In the genomic region with DNA sequence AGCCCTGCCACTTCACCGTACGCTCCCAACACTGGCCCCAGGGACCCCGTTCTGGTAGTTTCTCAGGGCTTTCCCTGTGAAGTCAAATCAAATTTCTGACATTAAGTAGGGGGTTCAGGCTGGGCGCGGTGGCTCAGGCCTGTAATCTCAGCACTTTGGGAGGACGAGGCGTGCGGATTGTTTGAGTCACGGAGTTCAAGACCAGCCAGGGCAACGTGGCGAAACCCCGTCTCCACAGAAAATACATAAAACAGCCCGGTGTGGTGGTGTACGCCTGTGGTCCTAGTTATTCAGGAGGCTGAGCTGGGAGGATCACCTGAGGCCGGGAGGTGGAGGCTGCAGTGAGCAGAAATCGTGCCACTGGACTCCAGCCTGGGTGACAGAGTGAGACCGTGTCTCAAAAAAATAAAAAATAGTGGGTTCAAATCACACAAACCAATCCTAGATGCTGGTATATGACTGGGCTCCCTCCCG, we compare ENCODE assay signal across 8 cellular contexts. TPM values are rescaled to one million over a fixed set of nuclear protein-coding genes. Genes with fewer than 3 reads are reported as not detected.
DNase-seq lines count a peak whose midpoint lies in the region; ATAC-seq and TF ChIP-seq lines count a peak whose summit lies in the region.

No MANE protein-coding gene starts in this region.

- 35 to 61% methylated on average over 12 to 18 of the region's 18 CpGs for WGBS in body of pancreas, 2 donors

- H3K9me3 ChIP-seq in body of pancreas (no peaks in the 10 kb centered on the region), stomach smooth muscle (ENCODE audit: control insufficient read depth in 2 of 2, low read length in 2 of 2) (no peaks in the 10 kb centered on the region)

- peaks cover 2% of the 10 kb centered on the region for H3K36me3 Mint-ChIP-seq in memory B cell

- H3K4me1 Mint-ChIP-seq in memory B cell: peaks cover 15% of the 10 kb centered on the region

- H3K27me3 ChIP-seq in body of pancreas (no peaks in the 10 kb centered on the region), stomach smooth muscle (ENCODE audit: control insufficient read depth in 1 of 2, insufficient read depth in 2 of 2, low read length in 2 of 2) (no peaks in the 10 kb centered on the region)

- H3K4me3 ChIP-seq in body of pancreas: peak overlapping the region; percentile 75 to 95
- H3K4me3 ChIP-seq in stomach smooth muscle (ENCODE audit: low read length in 2 of 2): peak overlapping the region; percentile 88

- H3K4me3 Mint-ChIP-seq in memory B cell: peak overlapping the region; percentile 86

- peak overlapping the region; percentile 75 to 83 for H3K9ac ChIP-seq in stomach smooth muscle (ENCODE audit: low read length in 2 of 2)

- H3K27ac ChIP-seq in body of pancreas (peak overlapping the region; percentile 57 to 91 (median 80)), stomach smooth muscle (ENCODE audit: low read length) (peak overlapping the region; percentile 79)

- H3K27me3 Mint-ChIP-seq in memory B cell: no peaks in the 10 kb centered on the region

- peaks cover 39% of the 10 kb centered on the region for H3K4me1 ChIP-seq in body of pancreas
- peaks cover 21% of the 10 kb centered on the region for H3K4me1 ChIP-seq in stomach smooth muscle (ENCODE audit: control insufficient read depth, insufficient read depth, low read length)

- no peak for TF ChIP-seq POLR2A in body of pancreas (IDR thresholded peaks at IDR 0.05)

- peak overlapping the region; percentile 96 for H3K27ac Mint-ChIP-seq in memory B cell

- DNase-seq in RPMI8226 (peak; percentile 50), body of pancreas (peak in 1 of 4 donors; percentile 18), memory B cell (ENCODE audit: low spot score in 2 of 2) (no peak), NCI-H446 treated with DMSO at 0.1 percent for 48 hours (lab: John Stamatoyannopoulos, UW) (no peak), hypothalamus (lab: John Stamatoyannopoulos, UW) (no peak), anterior cingulate cortex (lab: John Stamatoyannopoulos, UW) (no peak)

- H3K36me3 ChIP-seq in body of pancreas (replicated peaks in 1 of 2; ENCODE audit: insufficient read depth in 1 of 2, low read depth in 2 of 2) (no peaks in the 10 kb centered on the region), stomach smooth muscle (ENCODE audit: control insufficient read depth in 2 of 2, insufficient read depth in 2 of 2, low read length in 2 of 2) (no peaks in the 10 kb centered on the region)

- intact Hi-C loops in body of pancreas (cut with DNase I): no loop called here

- ATAC-seq in GM19035 (IDR thresholded peaks at IDR 0.05; ENCODE audit: unreplicated experiment) (peak; percentile 0), body of pancreas (no peak), memory B cell (ENCODE audit: low read depth) (no peak)

- TF ChIP-seq CTCF in body of pancreas (IDR thresholded peaks at IDR 0.05): no peak

- H3K9me3 Mint-ChIP-seq in memory B cell: no peaks in the 10 kb centered on the region

RNA-seq across cellular contexts. Expression of a gene that starts 0.6 kb away (rescaled TPM):
- 10 to 100 TPM; 53.1 to 68.2 TPM for total RNA-seq in body of pancreas

RNA-seq across cellular contexts. Expression of a gene that starts 8.6 kb away (rescaled TPM):
- total RNA-seq in body of pancreas: 10 to 100 TPM; 14.5 to 85.4 TPM

RNA-seq across cellular contexts. Expression of a gene that starts 31.5 kb away (rescaled TPM):
- total RNA-seq in body of pancreas: 10 to 100 TPM; 16.8 to 40.0 TPM

RNA-seq across cellular contexts. Expression of a gene that starts 31.8 kb away (rescaled TPM):
- 100 to 1,000 TPM in 1 of 2 donors, 10 to 100 TPM in 1; 54.7 to 188 TPM for total RNA-seq in body of pancreas
